Comparison of ENCODE assay signal across 25 cellular contexts in genomic region chr6:136779682-136780081, GRCh38.
"Had no signal": no experiment of that assay in that cellular context is flagged by ENCODE, and none has a peak within 500 bp of the region (broad histone marks: within the 10 kb centered on the region; RNA-seq: fewer than 3 reads in every experiment).

No MANE protein-coding gene starts in this region.

- ATAC-seq: gastrocnemius medialis; lower lobe of right lung; naive thymus-derived CD8-positive, alpha-beta T cell; WTC11 had no signal

- H3K9me3 Mint-ChIP-seq: activated naive CD4-positive, alpha-beta T cell treated with anti-CD3 and anti-CD28 coated beads, Interleukin-2, amount 50 U/mL, for 24 hours; endodermal cell; naive thymus-derived CD8-positive, alpha-beta T cell; stimulated activated naive CD8-positive, alpha-beta T cell treated with anti-CD3 and anti-CD28 coated beads, Interleukin-15, Interleukin-2, amounts not matched to agents 100 ng/mL and 50 ng/mL, for 24 hours; WTC11 had no signal

- H3K36me3 ChIP-seq: brain microvascular endothelial cell, esophagus squamous epithelium, gastrocnemius medialis, lower lobe of right lung, neutrophil, ovary, prostate gland, thyroid gland had no signal

- DNase-seq: activated gamma-delta T cell treated with Interleukin-2 at 50 U/mL for 16 hours; activated T-cell treated with anti-CD3 and anti-CD28 coated beads, Interleukin-2, amount 50 U/mL, for 1 hour; aorta; brain microvascular endothelial cell; endodermal cell; esophagus squamous epithelium; gastrocnemius medialis; left colon; lower lobe of right lung; naive thymus-derived CD8-positive, alpha-beta T cell; ovary; stimulated activated CD4-positive, alpha-beta T cell treated with anti-CD3 and anti-CD28 coated beads, Interleukin-4, amount 100 ng/mL, for 4 hours; substantia nigra; T-helper 1 cell; T-helper 9 cell; thyroid gland had no signal

- H3K4me3 Mint-ChIP-seq: activated naive CD4-positive, alpha-beta T cell treated with anti-CD3 and anti-CD28 coated beads, Interleukin-2, amount 50 U/mL, for 24 hours; endodermal cell; mesothelial cell of epicardium; naive thymus-derived CD8-positive, alpha-beta T cell; stimulated activated naive CD8-positive, alpha-beta T cell treated with anti-CD3 and anti-CD28 coated beads, Interleukin-15, Interleukin-2, amounts not matched to agents 100 ng/mL and 50 ng/mL, for 24 hours; WTC11 had no signal

- H3K27ac Mint-ChIP-seq: activated naive CD4-positive, alpha-beta T cell treated with anti-CD3 and anti-CD28 coated beads, Interleukin-2, amount 50 U/mL, for 24 hours; endodermal cell; mesothelial cell of epicardium; stimulated activated naive CD8-positive, alpha-beta T cell treated with anti-CD3 and anti-CD28 coated beads, Interleukin-15, Interleukin-2, amounts not matched to agents 100 ng/mL and 50 ng/mL, for 24 hours; WTC11 had no signal

- H3K4me1 Mint-ChIP-seq: endodermal cell, WTC11 had no signal

- H3K4me3 ChIP-seq: coronary artery, esophagus squamous epithelium, gastrocnemius medialis, lower lobe of right lung, ovary, prostate gland, thyroid gland had no signal

- H3K27me3 Mint-ChIP-seq: activated naive CD4-positive, alpha-beta T cell treated with anti-CD3 and anti-CD28 coated beads, Interleukin-2, amount 50 U/mL, for 24 hours; naive thymus-derived CD8-positive, alpha-beta T cell; stimulated activated naive CD8-positive, alpha-beta T cell treated with anti-CD3 and anti-CD28 coated beads, Interleukin-15, Interleukin-2, amounts not matched to agents 100 ng/mL and 50 ng/mL, for 24 hours had no signal

- H3K27ac ChIP-seq: brain microvascular endothelial cell, coronary artery, esophagus squamous epithelium, gastrocnemius medialis, lower lobe of right lung, neutrophil, ovary, prostate gland had no signal

- FAIRE-seq: islet of Langerhans, urothelium cell line had no signal

- H3K9me3 ChIP-seq: esophagus squamous epithelium, gastrocnemius medialis, lower lobe of right lung, neutrophil, ovary, prostate gland, thyroid gland had no signal

- H3K27me3 ChIP-seq: brain microvascular endothelial cell, esophagus squamous epithelium, gastrocnemius medialis, neutrophil, ovary, thyroid gland had no signal

- H3K36me3 Mint-ChIP-seq: mesothelial cell of epicardium, WTC11 had no signal
